1 cellular context compared by ENCODE assay signal in genomic region chr15:67927501-67928156, GRCh38.
TF ChIP-seq lines count a peak whose summit lies in the region.

No MANE protein-coding gene starts in this region.

TF ChIP-seq in SK-N-SH, 30 proteins besides CTCF, POLR2A, EP300 and RAD21 (continued from another document):
- TF ChIP-seq NRF1 (IDR thresholded peaks at IDR 0.05; ENCODE audit: low read depth, low read length) (no peak), EZH2phosphoT487 (IDR thresholded peaks at IDR 0.05; ENCODE audit: borderline replicate concordance, low read depth) (no peak), PBX3 (IDR thresholded peaks at IDR 0.05) (0 out of 2 replicates have a peak, but pooled peaks have one; percentile 37), IRF3 (IDR thresholded peaks at IDR 0.05; ENCODE audit: low read depth, low read length) (no peak), TEAD4 (IDR thresholded peaks at IDR 0.05; ENCODE audit: borderline replicate concordance, insufficient read depth) (0 out of 2 replicates have a peak, but pooled peaks have one; percentile 64), USF1 (IDR thresholded peaks at IDR 0.05; ENCODE audit: borderline replicate concordance, low read depth) (no peak), TCF12 (IDR thresholded peaks at IDR 0.05) (peak; percentile 34), TAF1 (IDR thresholded peaks at IDR 0.05; ENCODE audit: borderline replicate concordance, low read depth, low read length) (no peak), GABPA (IDR thresholded peaks at IDR 0.05; ENCODE audit: low read depth) (no peak), FOSL2 (IDR thresholded peaks at IDR 0.05; ENCODE audit: borderline replicate concordance, low read depth) (peak; percentile 31; the same call in 1 of the 2 replicates), RFX5 (IDR thresholded peaks at IDR 0.05; ENCODE audit: low read length) (no peak), MAX (IDR thresholded peaks at IDR 0.05; ENCODE audit: low read depth) (peak; percentile 43; the same call in 1 of the 2 replicates), SMC3 (IDR thresholded peaks at IDR 0.05; ENCODE audit: low read depth, low read length) (no peak), NFIC (IDR thresholded peaks at IDR 0.05; ENCODE audit: borderline replicate concordance) (peak; percentile 56; the same call in 1 of the 2 replicates), RXRA (IDR thresholded peaks at IDR 0.05; ENCODE audit: borderline replicate concordance, low read depth) (no peak), FOXM1 (IDR thresholded peaks at IDR 0.05; ENCODE audit: low read depth) (no peak), CHD2 (IDR thresholded peaks at IDR 0.05; ENCODE audit: low read length, partially characterized antibody) (no peak), ZBTB33 (IDR thresholded peaks at IDR 0.05; ENCODE audit: borderline replicate concordance, low read depth) (no peak), POLR2AphosphoS5 (IDR thresholded peaks at IDR 0.05; ENCODE audit: low read depth, low read length) (no peak)
TF ChIP-seq in SK-N-SH: peak in this region for 7.
